In genomic region chr22:22955866-22956535, GRCh38 we compare ENCODE assay signal across 8 cellular contexts.
DNase-seq lines count a peak whose midpoint lies in the region; ATAC-seq and TF ChIP-seq lines count a peak whose summit lies in the region.

No MANE protein-coding gene starts in this region.

- H3K27me3 Mint-ChIP-seq in CD14-positive monocyte (ENCODE audit: low read depth in 3 of 3) (peaks cover 2 to 10% (median 7%) of the 10 kb centered on the region in 3 donors), neural progenitor cell (ENCODE audit: insufficient read depth, low read depth) (peaks cover 20% of the 10 kb centered on the region)

- no peak for TF ChIP-seq POLR2A in thyroid gland (IDR thresholded peaks at IDR 0.05)

- BruUV-seq in OCI-LY7 (replicated peaks; lab: Mats Ljungman, UMichigan), result no TSS peak

- H3K36me3 ChIP-seq in OCI-LY7 (ENCODE audit: insufficient read depth, low read length) (peaks cover 19% of the 10 kb centered on the region), neural progenitor cell (no peaks in the 10 kb centered on the region), thyroid gland (no peaks in the 10 kb centered on the region)

- 23 to 24% methylated on average over 7 to 8 of the region's 8 CpGs for WGBS in thyroid gland, 2 donors

- peaks cover 76% of the 10 kb centered on the region for H3K27me3 ChIP-seq in neural progenitor cell
- no peaks in the 10 kb centered on the region for H3K27me3 ChIP-seq in thyroid gland

- H3K4me3 ChIP-seq in OCI-LY7 (ENCODE audit: low read depth, low read length, poor library complexity, severe bottlenecking), result no peak overlapping the region
- H3K4me3 ChIP-seq in neural progenitor cell, result no peak overlapping the region
- H3K4me3 ChIP-seq in thyroid gland (replicated peaks in 1 of 3), result no peak overlapping the region

- intact Hi-C loops in CD14-positive monocyte (cut with micrococcal nuclease), result loop anchor here (2.0 to 10.0 kb wide), 6 partner anchors 107 to 491 kb away; no protein-coding TSS in a partner anchor
- intact Hi-C loops in OCI-LY7 (cut with micrococcal nuclease; ENCODE audit: unreplicated experiment), result loop anchor here (1.0 to 10.0 kb wide), 8 partner anchors 101 to 429 kb away; no protein-coding TSS in a partner anchor
- intact Hi-C loops in thyroid gland (cut with DNase I), result loop anchor here (5.0 kb wide), 1 partner anchor 431 kb away; no protein-coding TSS in a partner anchor

- peak; percentile 50 for ATAC-seq in HG02642 (IDR thresholded peaks at IDR 0.05; ENCODE audit: poor library complexity, unreplicated experiment)

- H3K4me1 Mint-ChIP-seq in CD14-positive monocyte (peaks cover 33% of the 10 kb centered on the region), neural progenitor cell (peaks cover 29% of the 10 kb centered on the region)

- H3K9me3 ChIP-seq in OCI-LY7 (ENCODE audit: low read length) (peaks cover 19% of the 10 kb centered on the region), neural progenitor cell (ENCODE audit: low read depth) (no peaks in the 10 kb centered on the region), thyroid gland (no peaks in the 10 kb centered on the region)

- no peaks in the 10 kb centered on the region for H3K36me3 Mint-ChIP-seq in CD14-positive monocyte
- H3K36me3 Mint-ChIP-seq in neural progenitor cell, result no peaks in the 10 kb centered on the region

- H3K4me2 ChIP-seq in OCI-LY7 (ENCODE audit: low read length), result peak overlapping the region; percentile 7
- no peak overlapping the region for H3K4me2 ChIP-seq in neural progenitor cell

- POLR2A ChIA-PET in OCI-LY7 (lab: Charles Lee), result interaction anchor here (0.7 kb wide), 1 partner anchor 264 kb away, joined by 3 read pairs; no protein-coding TSS in a partner anchor

- H3K9me3 Mint-ChIP-seq in CD14-positive monocyte (peaks cover 0 to 1% (median 0%) of the 10 kb centered on the region in 7 donors), neural progenitor cell (peaks cover 10% of the 10 kb centered on the region)

- no peak overlapping the region for H3K9ac ChIP-seq in neural progenitor cell

- H4K20me1 ChIP-seq in OCI-LY7 (ENCODE audit: insufficient read depth, low read length) (no peaks in the 10 kb centered on the region), neural progenitor cell (ENCODE audit: low read depth) (no peaks in the 10 kb centered on the region)

- H3K27ac Mint-ChIP-seq in CD14-positive monocyte (no peak overlapping the region), neural progenitor cell (no peak overlapping the region)

- H3K27ac ChIP-seq in OCI-LY7 (ENCODE audit: low read depth, low read length, poor library complexity, severe bottlenecking), result no peak overlapping the region
- H3K27ac ChIP-seq in neural progenitor cell, result no peak overlapping the region
- H3K27ac ChIP-seq in thyroid gland, result no peak overlapping the region

- H3K79me2 ChIP-seq in OCI-LY7 (ENCODE audit: insufficient read depth, low read depth, low read length), result no peaks in the 10 kb centered on the region
- H3K79me2 ChIP-seq in neural progenitor cell (ENCODE audit: low read depth), result no peaks in the 10 kb centered on the region

- H3K9me2 ChIP-seq in OCI-LY7 (ENCODE audit: insufficient read depth, low read length), result no peaks in the 10 kb centered on the region

- H2AFZ ChIP-seq in OCI-LY7 (ENCODE audit: low read length) (no peak overlapping the region), neural progenitor cell (replicated peaks) (no peak overlapping the region)

- no peak overlapping the region for H3K4me3 Mint-ChIP-seq in CD14-positive monocyte
- no peak overlapping the region for H3K4me3 Mint-ChIP-seq in neural progenitor cell

- H3K4me1 ChIP-seq in OCI-LY7 (ENCODE audit: insufficient read depth, low read length, poor library complexity, severe bottlenecking), result peaks cover 63% of the 10 kb centered on the region
- peaks cover 12% of the 10 kb centered on the region for H3K4me1 ChIP-seq in neural progenitor cell
- no peaks in the 10 kb centered on the region for H3K4me1 ChIP-seq in thyroid gland

- peak; percentile 68 for DNase-seq in CD14-positive monocyte (ENCODE audit: low spot score)
- DNase-seq in OCI-LY7 (ENCODE audit: low spot score), result peak; percentile 83
- peak; percentile 67 to 73 for DNase-seq in activated T-cell treated with anti-CD3 and anti-CD28 coated beads, Interleukin-2, amount 50 U/mL, for 48 hours
- DNase-seq in fibroblast of peridontal ligament (ENCODE audit: extremely low read depth), result peak; percentile 75
- DNase-seq in neural progenitor cell (ENCODE audit: low spot score), result peak; percentile 85
- DNase-seq in thyroid gland, result peak; percentile 67 to 68
- DNase-seq in NCI-H226, result no peak

- peaks cover 21% of the 10 kb centered on the region for H3F3A ChIP-seq in neural progenitor cell (ENCODE audit: low read depth)

- CTCF ChIA-PET in OCI-LY7 (lab: Charles Lee; ENCODE audit: unreplicated experiment), result interaction anchor here (1.0 to 4.0 kb wide), 8 partner anchors 13 to 106 kb away, joined by 3 to 23 read pairs (median 10); no protein-coding TSS in a partner anchor

- peak; percentile 83 for TF ChIP-seq CTCF in CD14-positive monocyte (IDR thresholded peaks at IDR 0.05)
- TF ChIP-seq CTCF in OCI-LY7 (conservative IDR thresholded peaks at IDR 0.05; ENCODE audit: low read length), result peak; percentile 94
- peak; percentile 85 for TF ChIP-seq CTCF in neural progenitor cell (IDR thresholded peaks at IDR 0.05)
- TF ChIP-seq CTCF in thyroid gland (IDR thresholded peaks at IDR 0.05), result peak; percentile 33 to 76 (median 73)
